In genomic region chr10:78515873-78516153, GRCh38 we compare ENCODE assay signal across 1 cellular context.
TF ChIP-seq lines count a peak whose summit lies in the region.

No MANE protein-coding gene starts in this region.

TF ChIP-seq in SK-N-SH treated with all-trans-retinoic acid at 6 μM for 48 hours, 23 proteins besides CTCF, POLR2A, EP300 and RAD21 (continued from another document):
- no peak for TF ChIP-seq POU6F1 (CRISPR knock-in tag; IDR thresholded peaks at IDR 0.05; ENCODE audit: borderline replicate concordance, low read depth)
- no peak for TF ChIP-seq BACH2 (CRISPR knock-in tag; IDR thresholded peaks at IDR 0.05; ENCODE audit: borderline replicate concordance)
- TF ChIP-seq ZNF8 (CRISPR knock-in tag; IDR thresholded peaks at IDR 0.05) = no peak
